15 cellular contexts compared by ENCODE assay signal in genomic region chr1:113946112-113946511, GRCh38. TPM values are rescaled to one million over a fixed set of nuclear protein-coding genes. Genes with fewer than 3 reads are reported as not detected.
DNase-seq lines count a peak whose midpoint lies in the region; ATAC-seq and TF ChIP-seq lines count a peak whose summit lies in the region.
"Had no signal": no experiment of that assay in that cellular context is flagged by ENCODE, and none has a peak within 500 bp of the region (broad histone marks: within the 10 kb centered on the region; RNA-seq: fewer than 3 reads in every experiment).

No MANE protein-coding gene starts in this region.

- H3K4ac ChIP-seq in mesenchymal stem cell (ENCODE audit: low read depth in 1 of 2, low read length in 2 of 2): no peak overlapping the region

- no peak for DNase-seq in CD8-positive, alpha-beta T cell
- no peak for DNase-seq in activated CD8-positive, alpha-beta T cell treated with anti-CD3 and anti-CD28 coated beads, Interleukin-2, amount 10 ng/mL, durations not matched to agents 7 days and 5 days
- DNase-seq in mucosa of descending colon: no peak
- DNase-seq in MV-4-11 (lab: John Stamatoyannopoulos, UW): no peak
- DNase-seq in DMS 273 treated with DMSO at 0.1 percent for 48 hours (lab: John Stamatoyannopoulos, UW): no peak
- DNase-seq in mesenchymal stem cell: no peak
- DNase-seq: activated T-cell treated with anti-CD3 and anti-CD28 coated beads for 4 hours; NCI-H1105 treated with DMSO at 0.1 percent for 48 hours; stimulated activated CD4-positive, alpha-beta T cell treated with anti-CD3 and anti-CD28 coated beads, Interleukin-2, amount 100 ng/mL, for 24 hours; stimulated activated CD8-positive, alpha-beta memory T cell treated with anti-CD3 and anti-CD28 coated beads, Interleukin-4, amount 100 ng/mL, for 48 hours; upper lobe of left lung had no signal

- peak overlapping the region; percentile 93 for H3K27ac Mint-ChIP-seq in CD8-positive, alpha-beta T cell
- peak overlapping the region; percentile 2 to 82 (median 17) for H3K27ac Mint-ChIP-seq in IgD-negative memory B cell
- peak overlapping the region; percentile 77 for H3K27ac Mint-ChIP-seq in activated CD8-positive, alpha-beta T cell treated with anti-CD3 and anti-CD28 coated beads, Interleukin-2, amount 10 ng/mL, durations not matched to agents 7 days and 5 days

- H2BK5ac ChIP-seq in mesenchymal stem cell (ENCODE audit: low read depth, low read length, poor library complexity, severe bottlenecking): no peak overlapping the region

- no peak overlapping the region for H3K18ac ChIP-seq in mesenchymal stem cell (ENCODE audit: low read depth in 1 of 2, low read length in 2 of 2)

- peak overlapping the region; percentile 1 for H3K4me3 ChIP-seq in CD8-positive, alpha-beta T cell (ENCODE audit: low read depth, low read length)
- H3K4me3 ChIP-seq in mucosa of descending colon: no peak overlapping the region
- no peak overlapping the region for H3K4me3 ChIP-seq in mesenchymal stem cell (ENCODE audit: insufficient read depth in 1 of 2, low read depth in 1 of 2, low read length in 2 of 2)
- H3K4me3 ChIP-seq: upper lobe of left lung had no signal

- no peak overlapping the region for H2BK15ac ChIP-seq in mesenchymal stem cell (ENCODE audit: low read depth, poor library complexity, severe bottlenecking)

- H3K23ac ChIP-seq in mesenchymal stem cell (ENCODE audit: low read length in 2 of 2): no peak overlapping the region

- no peaks in the 10 kb centered on the region for H3K9me3 ChIP-seq in CD8-positive, alpha-beta T cell (ENCODE audit: low read length)
- H3K9me3 ChIP-seq in mucosa of descending colon: no peaks in the 10 kb centered on the region
- H3K9me3 ChIP-seq in mesenchymal stem cell (ENCODE audit: control insufficient read depth, low read length): no peaks in the 10 kb centered on the region
- H3K9me3 ChIP-seq: upper lobe of left lung had no signal

- no peaks in the 10 kb centered on the region for H3K27me3 Mint-ChIP-seq in CD8-positive, alpha-beta T cell (ENCODE audit: low read depth)
- no peaks in the 10 kb centered on the region for H3K27me3 Mint-ChIP-seq in IgD-negative memory B cell
- H3K27me3 Mint-ChIP-seq in activated CD8-positive, alpha-beta T cell treated with anti-CD3 and anti-CD28 coated beads, Interleukin-2, amount 10 ng/mL, durations not matched to agents 7 days and 5 days (ENCODE audit: low read depth): no peaks in the 10 kb centered on the region

- H3K9me3 Mint-ChIP-seq in CD8-positive, alpha-beta T cell: no peaks in the 10 kb centered on the region
- H3K9me3 Mint-ChIP-seq in IgD-negative memory B cell: no peaks in the 10 kb centered on the region
- no peaks in the 10 kb centered on the region for H3K9me3 Mint-ChIP-seq in activated CD8-positive, alpha-beta T cell treated with anti-CD3 and anti-CD28 coated beads, Interleukin-2, amount 10 ng/mL, durations not matched to agents 7 days and 5 days (ENCODE audit: insufficient read depth)

- POLR2A ChIA-PET in CD8-positive, alpha-beta T cell (lab: Charles Lee): interaction anchor here (0.9 to 3.2 kb wide), 9 partner anchors 12 to 161 kb away, joined by 3 to 40 read pairs (median 4); partner anchors contain the start of genes AP4B1, DCLRE1B, HIPK1 and OLFML3
- POLR2A ChIA-PET in activated CD8-positive, alpha-beta T cell treated with anti-CD3 and anti-CD28 coated beads, Interleukin-2, amount 10 ng/mL, durations not matched to agents 7 days and 5 days (lab: Charles Lee): interaction anchor here (0.8 to 5.4 kb wide), 5 partner anchors 13 to 77 kb away, joined by 3 to 66 read pairs (median 4); partner anchors contain the start of genes AP4B1 and HIPK1

- 100% methylated on average over 1 of the region's 1 CpG for WGBS in mesenchymal stem cell

- H3K4me3 Mint-ChIP-seq in CD8-positive, alpha-beta T cell: peak overlapping the region; percentile 80
- H3K4me3 Mint-ChIP-seq in IgD-negative memory B cell: peak overlapping the region in 2 of 4 donors; percentile 15 to 87
- H3K4me3 Mint-ChIP-seq in activated CD8-positive, alpha-beta T cell treated with anti-CD3 and anti-CD28 coated beads, Interleukin-2, amount 10 ng/mL, durations not matched to agents 7 days and 5 days: peak overlapping the region; percentile 39

- ATAC-seq in CD8-positive, alpha-beta T cell: no peak
- peak; percentile 42 for ATAC-seq in activated CD8-positive, alpha-beta T cell treated with anti-CD3 and anti-CD28 coated beads, Interleukin-2, amount 10 ng/mL, durations not matched to agents 7 days and 5 days
- ATAC-seq in mucosa of descending colon (peak; percentile 14), HG02610 (IDR thresholded peaks at IDR 0.05; ENCODE audit: unreplicated experiment) (no peak)

- CTCF ChIA-PET in CD8-positive, alpha-beta T cell (lab: Charles Lee): interaction anchor here (1.2 to 6.6 kb wide), 4 partner anchors 16 to 33 kb away, joined by 3 to 53 read pairs (median 4); partner anchors contain the start of genes HIPK1 and OLFML3
- CTCF ChIA-PET in activated CD8-positive, alpha-beta T cell treated with anti-CD3 and anti-CD28 coated beads, Interleukin-2, amount 10 ng/mL, durations not matched to agents 7 days and 5 days (lab: Charles Lee): interaction anchor here (1.2 to 9.8 kb wide), 9 partner anchors 10 to 95 kb away, joined by 3 to 121 read pairs (median 7); partner anchors contain the start of genes HIPK1 and OLFML3

- peaks cover 77% of the 10 kb centered on the region for H3K4me1 Mint-ChIP-seq in CD8-positive, alpha-beta T cell (ENCODE audit: low read depth)
- peaks cover 26 to 30% (median 27%) of the 10 kb centered on the region in 3 donors for H3K4me1 Mint-ChIP-seq in IgD-negative memory B cell
- peaks cover 61% of the 10 kb centered on the region for H3K4me1 Mint-ChIP-seq in activated CD8-positive, alpha-beta T cell treated with anti-CD3 and anti-CD28 coated beads, Interleukin-2, amount 10 ng/mL, durations not matched to agents 7 days and 5 days (ENCODE audit: low read depth)

- H3K4me2 ChIP-seq in mesenchymal stem cell (ENCODE audit: low read length, poor library complexity, severe bottlenecking): no peak overlapping the region

- no peak overlapping the region for H2BK120ac ChIP-seq in mesenchymal stem cell (ENCODE audit: low read depth, low read length)

- no peaks in the 10 kb centered on the region for H3K27me3 ChIP-seq in CD8-positive, alpha-beta T cell (ENCODE audit: insufficient read depth, low read length)
- no peaks in the 10 kb centered on the region for H3K27me3 ChIP-seq in mesenchymal stem cell (ENCODE audit: control insufficient read depth in 1 of 2, insufficient read depth in 1 of 2, low read length in 2 of 2)
- H3K27me3 ChIP-seq: upper lobe of left lung had no signal

- H3K14ac ChIP-seq in mesenchymal stem cell (ENCODE audit: low read length in 2 of 2): no peak overlapping the region

- H2AFZ ChIP-seq in mesenchymal stem cell (ENCODE audit: low read depth, low read length): no peak overlapping the region

- no peak overlapping the region for H3K27ac ChIP-seq in CD8-positive, alpha-beta T cell (ENCODE audit: low read depth, low read length)
- no peak overlapping the region for H3K27ac ChIP-seq in mesenchymal stem cell (ENCODE audit: low read length, poor library complexity, severe bottlenecking)
- H3K27ac ChIP-seq: C4-2B, VCaP had no signal

- H3K9ac ChIP-seq in mesenchymal stem cell (ENCODE audit: low read length): no peak overlapping the region

- peaks cover 73% of the 10 kb centered on the region for H3K4me1 ChIP-seq in CD8-positive, alpha-beta T cell (ENCODE audit: insufficient read depth, low read length)
- peaks cover 29% of the 10 kb centered on the region for H3K4me1 ChIP-seq in mucosa of descending colon (ENCODE audit: low read depth)
- H3K4me1 ChIP-seq in mesenchymal stem cell (ENCODE audit: control insufficient read depth, insufficient read depth, low read depth, low read length): no peaks in the 10 kb centered on the region

- peaks cover 2% of the 10 kb centered on the region for H3K36me3 ChIP-seq in CD8-positive, alpha-beta T cell (ENCODE audit: insufficient read depth, low read length)
- H3K36me3 ChIP-seq in mucosa of descending colon (ENCODE audit: low read depth): no peaks in the 10 kb centered on the region
- peaks cover 9 to 27% of the 10 kb centered on the region in 2 experiments for H3K36me3 ChIP-seq in mesenchymal stem cell (ENCODE audit: control insufficient read depth in 1 of 2, insufficient read depth in 2 of 2, low read depth in 1 of 2, low read length in 2 of 2)

- H2BK12ac ChIP-seq in mesenchymal stem cell (ENCODE audit: low read length in 2 of 2): no peak overlapping the region

- H4K91ac ChIP-seq in mesenchymal stem cell (ENCODE audit: low read length): no peak overlapping the region

- H2AK5ac ChIP-seq in mesenchymal stem cell (ENCODE audit: low read length, severe bottlenecking): no peak overlapping the region

- H3K79me1 ChIP-seq in mesenchymal stem cell (replicated peaks; ENCODE audit: low read length, poor library complexity, severe bottlenecking): peaks cover 11% of the 10 kb centered on the region

- H3K36me3 Mint-ChIP-seq in CD8-positive, alpha-beta T cell: peaks cover 39% of the 10 kb centered on the region
- peaks cover 8% of the 10 kb centered on the region for H3K36me3 Mint-ChIP-seq in IgD-negative memory B cell
- peaks cover 53% of the 10 kb centered on the region for H3K36me3 Mint-ChIP-seq in activated CD8-positive, alpha-beta T cell treated with anti-CD3 and anti-CD28 coated beads, Interleukin-2, amount 10 ng/mL, durations not matched to agents 7 days and 5 days (ENCODE audit: low read depth)

- no peak overlapping the region for H4K8ac ChIP-seq in mesenchymal stem cell (ENCODE audit: low read length)

- intact Hi-C loops in CD8-positive, alpha-beta T cell (cut with DNase I, micrococcal nuclease): loop anchor here in 1 of 2 experiments (2.0 kb wide), 1 partner anchor 15 kb away; no protein-coding TSS in a partner anchor
- intact Hi-C loops in mucosa of descending colon (cut with DNase I, micrococcal nuclease): no loop called here

- no peak for TF ChIP-seq CTCF in CD8-positive, alpha-beta T cell (IDR thresholded peaks at IDR 0.05)
- no peak for TF ChIP-seq CTCF in mucosa of descending colon (IDR thresholded peaks at IDR 0.05)

RNA-seq across cellular contexts. Expression of gene HIPK1, which starts 17.0 kb away (rescaled TPM):
- total RNA-seq in CD8-positive, alpha-beta T cell: 100 to 1,000 TPM; 301 to 312 TPM
- 6.1 TPM for polyA plus RNA-seq in IgD-negative memory B cell
- total RNA-seq in activated CD8-positive, alpha-beta T cell treated with anti-CD3 and anti-CD28 coated beads, Interleukin-2, amount 10 ng/mL, durations not matched to agents 7 days and 5 days: 10 to 100 TPM; 89.3 to 92.7 TPM
- total RNA-seq in mucosa of descending colon: 10 to 100 TPM; 66.0 to 99.7 (median 68.8) TPM
- 21.0 TPM for polyA plus RNA-seq in mesenchymal stem cell (2013, experiment 1 of 2)
- polyA plus RNA-seq in mesenchymal stem cell (2013, experiment 2 of 2): 20.0 TPM

RNA-seq across cellular contexts. Expression of gene OLFML3, which starts 33.2 kb away (rescaled TPM):
- under 1 TPM; 0.49 to 0.67 TPM for total RNA-seq in CD8-positive, alpha-beta T cell
- polyA plus RNA-seq in IgD-negative memory B cell: not detected
- total RNA-seq in activated CD8-positive, alpha-beta T cell treated with anti-CD3 and anti-CD28 coated beads, Interleukin-2, amount 10 ng/mL, durations not matched to agents 7 days and 5 days: under 1 TPM; 0.42 to 0.78 TPM
- total RNA-seq in mucosa of descending colon: 10 to 100 TPM in 2 of 3 donors, 1 to 10 TPM in 1; 5.4 to 51.1 (median 28.2) TPM
- 118 TPM for polyA plus RNA-seq in mesenchymal stem cell (2013, experiment 1 of 2)
- 119 TPM for polyA plus RNA-seq in mesenchymal stem cell (2013, experiment 2 of 2)

RNA-seq across cellular contexts. Expression of gene DCLRE1B, which starts 41.0 kb away (rescaled TPM):
- 1 to 10 TPM; 8.1 to 9.1 TPM for total RNA-seq in CD8-positive, alpha-beta T cell
- 3.6 TPM for polyA plus RNA-seq in IgD-negative memory B cell
- total RNA-seq in activated CD8-positive, alpha-beta T cell treated with anti-CD3 and anti-CD28 coated beads, Interleukin-2, amount 10 ng/mL, durations not matched to agents 7 days and 5 days: 10 to 100 TPM; 19.6 to 19.7 TPM
- total RNA-seq in mucosa of descending colon: 1 to 10 TPM; 4.2 to 6.0 (median 5.2) TPM
- polyA plus RNA-seq in mesenchymal stem cell (2013, experiment 1 of 2): 5.4 TPM
- 5.4 TPM for polyA plus RNA-seq in mesenchymal stem cell (2013, experiment 2 of 2)

RNA-seq across cellular contexts. Expression of gene AP4B1, which starts 41.5 kb away (rescaled TPM):
- 10 to 100 TPM; 63.7 to 67.3 TPM for total RNA-seq in CD8-positive, alpha-beta T cell
- polyA plus RNA-seq in IgD-negative memory B cell: 13.2 TPM
- total RNA-seq in activated CD8-positive, alpha-beta T cell treated with anti-CD3 and anti-CD28 coated beads, Interleukin-2, amount 10 ng/mL, durations not matched to agents 7 days and 5 days: 10 to 100 TPM; 42.9 to 44.9 TPM
- 10 to 100 TPM; 26.6 to 40.0 (median 28.7) TPM for total RNA-seq in mucosa of descending colon
- 5.4 TPM for polyA plus RNA-seq in mesenchymal stem cell (2013, experiment 1 of 2)
- polyA plus RNA-seq in mesenchymal stem cell (2013, experiment 2 of 2): 6.2 TPM

RNA-seq across cellular contexts. Expression of gene BCL2L15, which starts 58.7 kb away (rescaled TPM):
- total RNA-seq in CD8-positive, alpha-beta T cell: 1 to 10 TPM in 1 of 2 experiments, under 1 TPM in 1; 0.89 to 2.0 TPM
- polyA plus RNA-seq in IgD-negative memory B cell: not detected
- total RNA-seq in activated CD8-positive, alpha-beta T cell treated with anti-CD3 and anti-CD28 coated beads, Interleukin-2, amount 10 ng/mL, durations not matched to agents 7 days and 5 days: 1 to 10 TPM; 1.0 to 1.1 TPM
- 100 to 1,000 TPM in 2 of 3 donors, 10 to 100 TPM in 1; 72.4 to 197 (median 153) TPM for total RNA-seq in mucosa of descending colon
- 0.03 TPM for polyA plus RNA-seq in mesenchymal stem cell (2013, experiment 1 of 2)
- 0.10 TPM for polyA plus RNA-seq in mesenchymal stem cell (2013, experiment 2 of 2)

Comparison
In these comparisons a context has a peak if more than half of its experiments do, and no peak if none do; other contexts are left out.
1. ATAC-seq: peak in activated CD8-positive, alpha-beta T cell treated with anti-CD3 and anti-CD28 coated beads, Interleukin-2, amount 10 ng/mL, durations not matched to agents 7 days and 5 days (single experiment) and mucosa of descending colon (single experiment); none in CD8-positive, alpha-beta T cell (single experiment) and HG02610 (single experiment).
2. H3K27ac Mint-ChIP-seq: peak in every context shown above with its lines; median percentile 93 in CD8-positive, alpha-beta T cell; 77 in activated CD8-positive, alpha-beta T cell treated with anti-CD3 and anti-CD28 coated beads, Interleukin-2, amount 10 ng/mL, durations not matched to agents 7 days and 5 days; 17 in IgD-negative memory B cell.